In genomic region chr13:110509478-110509926, GRCh38 we compare ENCODE assay signal across 1 cellular context.
TF ChIP-seq lines count a peak whose summit lies in the region.

No MANE protein-coding gene starts in this region.

TF ChIP-seq in K562, 482 proteins besides CTCF, POLR2A, EP300 and RAD21 (continued from another document):
- no peak for TF ChIP-seq U2AF1 (optimal IDR thresholded peaks at IDR 0.05; ENCODE audit: low read depth, low read length)
- no peak for TF ChIP-seq EZH2 (IDR thresholded peaks at IDR 0.05; ENCODE audit: borderline replicate concordance, low read depth, low read length)
- TF ChIP-seq NR2C1 (IDR thresholded peaks at IDR 0.05) = 0 out of 2 replicates have a peak, but pooled peaks have one; percentile 40
- peak; percentile 62; the same call in 1 of the 2 replicates for TF ChIP-seq NR2C1 (tag; IDR thresholded peaks at IDR 0.05)
- TF ChIP-seq ZFP36 (IDR thresholded peaks at IDR 0.05; ENCODE audit: low read depth, low read length, partially characterized antibody) = no peak
- no peak for TF ChIP-seq ILF3 (IDR thresholded peaks at IDR 0.05; ENCODE audit: borderline replicate concordance)
- no peak for TF ChIP-seq KLF1 (tag; IDR thresholded peaks at IDR 0.05)
- 0 out of 2 replicates have a peak, but pooled peaks have one; percentile 34 for TF ChIP-seq TFAP4 (CRISPR knock-in tag; IDR thresholded peaks at IDR 0.05; ENCODE audit: borderline replicate concordance)
- no peak for TF ChIP-seq SRSF3 (IDR thresholded peaks at IDR 0.05; ENCODE audit: insufficient read depth, low read length)
- peak; percentile 30 to 84 (median 39) for TF ChIP-seq YY1 (IDR thresholded peaks at IDR 0.05; ENCODE audit: borderline replicate concordance in 1 of 3, control insufficient read depth in 1 of 3, extremely low read depth in 1 of 3, insufficient read depth in 3 of 3, insufficient read length in 1 of 3, insufficient replicate concordance in 2 of 3, low read depth in 1 of 3, low read length in 2 of 3)
- TF ChIP-seq ZSCAN29 (IDR thresholded peaks at IDR 0.05) = no peak
- TF ChIP-seq IRF9 (tag; IDR thresholded peaks at IDR 0.05) = no peak
- TF ChIP-seq CHAMP1 (IDR thresholded peaks at IDR 0.05) = no peak
- no peak for TF ChIP-seq RBBP5 (IDR thresholded peaks at IDR 0.05; ENCODE audit: borderline replicate concordance, insufficient read depth, low read length, poor library complexity, severe bottlenecking)
- TF ChIP-seq SOX6 (IDR thresholded peaks at IDR 0.05) = peak; percentile 75
- TF ChIP-seq NEUROD1 (IDR thresholded peaks at IDR 0.05; ENCODE audit: borderline replicate concordance, low read depth, low read length, partially characterized antibody) = no peak
- TF ChIP-seq ZFPM2 (CRISPR knock-in tag; IDR thresholded peaks at IDR 0.05) = no peak
- TF ChIP-seq STAT5A (IDR thresholded peaks at IDR 0.05; ENCODE audit: borderline replicate concordance, low read length) = peak; percentile 65
- peak; percentile 65; the same call in 1 of the 2 replicates for TF ChIP-seq ZNF592 (IDR thresholded peaks at IDR 0.05)
- peak; percentile 28; the same call in 1 of the 2 replicates for TF ChIP-seq MTA2 (IDR thresholded peaks at IDR 0.05; ENCODE audit: low read depth)
- TF ChIP-seq TAL1 (IDR thresholded peaks at IDR 0.05) = peak; percentile 73
- TF ChIP-seq ATF1 (CRISPR knock-in tag; IDR thresholded peaks at IDR 0.05) = no peak
- TF ChIP-seq ATF1 (tag; IDR thresholded peaks at IDR 0.05) = peak; percentile 56; the same call in 1 of the 2 replicates
- TF ChIP-seq PKNOX1 (IDR thresholded peaks at IDR 0.05) = peak; percentile 61
- TF ChIP-seq SP2 (IDR thresholded peaks at IDR 0.05; ENCODE audit: extremely low read depth, low read depth, low read length, poor library complexity, severe bottlenecking) = no peak
- peak; percentile 57 for TF ChIP-seq MEIS2 (IDR thresholded peaks at IDR 0.05; ENCODE audit: partially characterized antibody)
- TF ChIP-seq TBL1XR1 (IDR thresholded peaks at IDR 0.05; ENCODE audit: low read length in 2 of 2) = peak in 1 of 2 experiments; percentile 20; a peak in 1 of 4 replicates
- no peak for TF ChIP-seq FOXK1 (CRISPR knock-in tag; IDR thresholded peaks at IDR 0.05; ENCODE audit: borderline replicate concordance)
- TF ChIP-seq SRSF9 (IDR thresholded peaks at IDR 0.05; ENCODE audit: borderline replicate concordance, low read depth, low read length) = no peak
- TF ChIP-seq RNF219 (CRISPR knock-in tag; IDR thresholded peaks at IDR 0.05) = no peak
- no peak for TF ChIP-seq ZNF707 (CRISPR knock-in tag; conservative IDR thresholded peaks at IDR 0.05)
- TF ChIP-seq SRSF7 (optimal IDR thresholded peaks at IDR 0.05; ENCODE audit: low read depth, low read length) = no peak
- no peak for TF ChIP-seq ZNF316 (IDR thresholded peaks at IDR 0.05)
- peak; percentile 34; the same call in 1 of the 2 replicates for TF ChIP-seq GATA2 (CRISPR knock-in tag; IDR thresholded peaks at IDR 0.05)
- TF ChIP-seq HDAC2 (IDR thresholded peaks at IDR 0.05) = peak; percentile 17; the same call in 1 of the 2 replicates
- 0 out of 2 replicates have a peak, but pooled peaks have one; percentile 11 for TF ChIP-seq BCOR (IDR thresholded peaks at IDR 0.05)
- TF ChIP-seq TSHZ1 (CRISPR knock-in tag; IDR thresholded peaks at IDR 0.05) = no peak
- TF ChIP-seq JUND (IDR thresholded peaks at IDR 0.05; ENCODE audit: borderline replicate concordance, low read depth, low read length) = peak; percentile 12; the same call in 1 of the 2 replicates
- peak; percentile 67; the same call in 1 of the 3 replicates for TF ChIP-seq JUND (tag; IDR thresholded peaks at IDR 0.05; ENCODE audit: borderline replicate concordance, low read depth, low read length)
- TF ChIP-seq TCFL5 (CRISPR knock-in tag; conservative IDR thresholded peaks at IDR 0.05) = no peak
- no peak for TF ChIP-seq LARP7 (IDR thresholded peaks at IDR 0.05)
- peak; percentile 10 for TF ChIP-seq TBP (optimal IDR thresholded peaks at IDR 0.05; ENCODE audit: low read depth, low read length)
- no peak for TF ChIP-seq FOSL1 (tag; conservative IDR thresholded peaks at IDR 0.05)
- TF ChIP-seq POLR2AphosphoS2 (IDR thresholded peaks at IDR 0.05; ENCODE audit: low read length) = no peak
- TF ChIP-seq CREB1 (IDR thresholded peaks at IDR 0.05) = peak; percentile 65
- TF ChIP-seq CREB1 (CRISPR knock-in tag; IDR thresholded peaks at IDR 0.05) = no peak
- TF ChIP-seq SNAPC5 (CRISPR knock-in tag; IDR thresholded peaks at IDR 0.05) = no peak
- peak; percentile 58 for TF ChIP-seq DPF2 (IDR thresholded peaks at IDR 0.05)
- TF ChIP-seq MBD2 (IDR thresholded peaks at IDR 0.05; ENCODE audit: borderline replicate concordance, low read depth) = no peak
- TF ChIP-seq TEAD4 (IDR thresholded peaks at IDR 0.05; ENCODE audit: low read length) = peak; percentile 86
- no peak for TF ChIP-seq TEAD4 (CRISPR knock-in tag; IDR thresholded peaks at IDR 0.05; ENCODE audit: borderline replicate concordance)
- peak; percentile 76 for TF ChIP-seq CBFA2T2 (conservative IDR thresholded peaks at IDR 0.05)
